ENCODE assay signal across 19 cellular contexts in genomic region chr2:10753156-10753555, GRCh38. TPM values are rescaled to one million over a fixed set of nuclear protein-coding genes. Genes with fewer than 3 reads are reported as not detected.
DNase-seq lines count a peak whose midpoint lies in the region; ATAC-seq, FAIRE-seq and TF ChIP-seq lines count a peak whose summit lies in the region.
"Had no signal": no experiment of that assay in that cellular context is flagged by ENCODE, and none has a peak within 500 bp of the region (broad histone marks: within the 10 kb centered on the region; RNA-seq: fewer than 3 reads in every experiment).

No MANE protein-coding gene starts in this region.

- no peaks in the 10 kb centered on the region for H4K20me1 ChIP-seq in K562 (replicated peaks; ENCODE audit: control insufficient read depth, insufficient read depth, low read length)
- H4K20me1 ChIP-seq: BLaER1 treated with 17β-estradiol and CSF1 and Interleukin-3, amounts not matched to agents 10 nM and 100 nM had no signal

- TF ChIP-seq POLR2A in K562 (conservative IDR thresholded peaks at IDR 0.05) (no peak), H54 (IDR thresholded peaks at IDR 0.05; ENCODE audit: low read depth, low read length) (no peak)

- 2% methylated on average over 7 of the region's 7 CpGs for WGBS in K562 (ENCODE audit: insufficient coverage, low coverage, missing lambda C conversion rate)

- TF ChIP-seq CTCF in K562 (IDR thresholded peaks at IDR 0.05 in 2 of 3, conservative IDR thresholded peaks at IDR 0.05 in 1 of 3; ENCODE audit: insufficient read depth in 2 of 3, low read depth in 1 of 3, low read length in 3 of 3): no peak

- no peaks in the 10 kb centered on the region; a peak in 1 of 5 replicates for H3K4me1 ChIP-seq in K562 (replicated peaks in 1 of 2; ENCODE audit: control insufficient read depth in 2 of 2, insufficient read depth in 2 of 2, low read length in 2 of 2)
- H3K4me1 ChIP-seq: A549 had no signal

- no peak for FAIRE-seq in K562 (lab: Jason Lieb, UNC)
- no peak for FAIRE-seq in H54 (lab: Jason Lieb, UNC)
- FAIRE-seq: A549, G401.6, GM12891, GM19239 had no signal

- no peaks in the 10 kb centered on the region for H3K79me2 ChIP-seq in K562 (ENCODE audit: control insufficient read depth, insufficient read depth, low read length)

- no peak for ATAC-seq in K562
- ATAC-seq: A549; CD8-positive, alpha-beta T cell had no signal

- in situ Hi-C loops in K562 (cut with MboI): no loop called here

- H3K27ac ChIP-seq in K562 (ENCODE audit: extremely low read depth, low read depth, low read length): no peak overlapping the region
- H3K27ac ChIP-seq: A549; BLaER1 treated with 17β-estradiol and CSF1 and Interleukin-3, amounts not matched to agents 10 nM and 100 nM; C4-2B had no signal

- H2AFZ ChIP-seq in K562 (ENCODE audit: low read depth, low read length): no peak overlapping the region

- H3K4me2 ChIP-seq in K562 (ENCODE audit: insufficient read depth, low read length): no peak overlapping the region
- H3K4me2 ChIP-seq: A549; BLaER1 treated with 17β-estradiol and CSF1 and Interleukin-3, amounts not matched to agents 10 nM and 100 nM had no signal

- DNase-seq in COLO829 (ENCODE audit: low spot score): peak; percentile 76
- no peak for DNase-seq in K562 (ENCODE audit: extremely low read depth in 1 of 4, low spot score in 3 of 4)
- DNase-seq in posterior vena cava (ENCODE audit: low spot score): peak; percentile 1
- no peak for DNase-seq in NCI-H774 (lab: John Stamatoyannopoulos, UW)
- no peak for DNase-seq in activated CD4-positive, CD25-positive, alpha-beta regulatory T cell (lab: John Stamatoyannopoulos, UW)
- no peak for DNase-seq in H54 (ENCODE audit: insufficient read length, low spot score)
- DNase-seq: AML-193; CD4-positive, alpha-beta T cell; CD8-positive, alpha-beta T cell; COR-L47; DMS 273 treated with DMSO at 0.1 percent for 48 hours; DMS79 treated with DMSO at 0.1 percent for 48 hours; GF-D8 had no signal

- no peak for TF ChIP-seq RAD21 in K562 (CRISPR knock-in tag; conservative IDR thresholded peaks at IDR 0.05 in 1 of 2, IDR thresholded peaks at IDR 0.05 in 1 of 2)

- no peak for TF ChIP-seq EP300 in K562 (IDR thresholded peaks at IDR 0.05; ENCODE audit: low read length)

- H3K4me3 ChIP-seq in K562: no peak overlapping the region
- H3K4me3 ChIP-seq: A549; BLaER1 treated with 17β-estradiol and CSF1 and Interleukin-3, amounts not matched to agents 10 nM and 100 nM had no signal

- BruUV-seq in K562 (replicated peaks; lab: Mats Ljungman, UMichigan): no TSS peak

- intact Hi-C loops in K562 (cut with micrococcal nuclease) (no loop called here), posterior vena cava (cut with DNase I) (no loop called here)

- CTCF ChIA-PET in K562 (lab: Yijun Ruan, JAX; ENCODE audit: low intra/inter-chr PET ratio): no interaction called here

- H3K9ac ChIP-seq in K562 (ENCODE audit: insufficient read depth in 1 of 2, low read depth in 2 of 2, low read length in 2 of 2): no peak overlapping the region
- H3K9ac ChIP-seq: BLaER1 treated with 17β-estradiol and CSF1 and Interleukin-3, amounts not matched to agents 10 nM and 100 nM had no signal

- H3K36me3 ChIP-seq in K562 (ENCODE audit: control insufficient read depth, insufficient read depth, low read length): no peaks in the 10 kb centered on the region
- H3K36me3 ChIP-seq: BLaER1 treated with 17β-estradiol and CSF1 and Interleukin-3, amounts not matched to agents 10 nM and 100 nM had no signal

- H3K9me1 ChIP-seq in K562 (ENCODE audit: control insufficient read depth, insufficient read depth, low read length): no peaks in the 10 kb centered on the region

- POLR2A ChIA-PET in K562 (lab: Yijun Ruan, JAX): interaction anchor here (0.7 to 0.8 kb wide), 2 partner anchors 32 to 1948 kb away, joined by 3 read pairs; partner anchors contain the start of gene ATP6V1C2

- peaks cover 33 to 61% of the 10 kb centered on the region in 2 experiments for H3K27me3 ChIP-seq in K562 (ENCODE audit: control insufficient read depth in 2 of 2, insufficient read depth in 2 of 2, low read length in 2 of 2)
- H3K27me3 ChIP-seq: BLaER1 treated with 17β-estradiol and CSF1 and Interleukin-3, amounts not matched to agents 10 nM and 100 nM had no signal

- H3K9me3 ChIP-seq in K562 (replicated peaks; ENCODE audit: control insufficient read depth, insufficient read depth, low read depth, low read length): no peaks in the 10 kb centered on the region
- H3K9me3 ChIP-seq: A549; BLaER1 treated with 17β-estradiol and CSF1 and Interleukin-3, amounts not matched to agents 10 nM and 100 nM had no signal

TF ChIP-seq in K562, 482 proteins besides CTCF, POLR2A, EP300 and RAD21:
- TF ChIP-seq TAF7 (tag; IDR thresholded peaks at IDR 0.05): no peak
- TF ChIP-seq POLR2AphosphoS2 (IDR thresholded peaks at IDR 0.05; ENCODE audit: low read length): no peak
- TF ChIP-seq SNAPC5 (CRISPR knock-in tag; IDR thresholded peaks at IDR 0.05): no peak
- no peak for TF ChIP-seq SPI1 (IDR thresholded peaks at IDR 0.05; ENCODE audit: borderline replicate concordance, low read depth, low read length)
- peak; percentile 77 for TF ChIP-seq CBX2 (IDR thresholded peaks at IDR 0.05; ENCODE audit: insufficient read depth, low read length, poor library complexity, severe bottlenecking)
- no peak for TF ChIP-seq ZNF140 (CRISPR knock-in tag; IDR thresholded peaks at IDR 0.05)

RNA-seq across cellular contexts. Expression of gene ATP6V1C2, which starts 31.7 kb away (rescaled TPM):
- total RNA-seq in K562 (2011; cell fraction: chromatin; rRNA removed; ENCODE audit: low replicate concordance): 0.16 TPM in 1 of 2 replicates, not detected in the other
- not detected in 2 replicates for total RNA-seq in K562 (2011; cell fraction: nucleolus; rRNA removed)
- not detected in 2 replicates for total RNA-seq in K562 (2011; cell fraction: nucleoplasm; rRNA removed)
- total RNA-seq in K562 (2014; rRNA removed): not detected in 2 replicates
- total RNA-seq in K562 (2014; rRNA removed; fragmentation: Illumina TruSeq; extraction: Trizol): not detected in 2 replicates
- not detected in 2 replicates for total RNA-seq in K562 (2015; rRNA removed; fragmentation: Illumina TruSeq; extraction: Trizol)
- total RNA-seq in K562 (2021): 0.09 TPM in 1 of 2 replicates, not detected in the other
- polyA plus RNA-seq in K562 (2011; rRNA removed): 0.04 and 0.10 TPM in 2 replicates
- polyA plus RNA-seq in K562 (2011; cell fraction: cytosol; rRNA removed): not detected in 2 replicates
- 0.17 and 0.27 TPM in 2 replicates for polyA plus RNA-seq in K562 (2011; cell fraction: nucleus; rRNA removed)
- 1.0 and 1.5 TPM in 2 replicates for polyA plus RNA-seq in K562 (2012)
- polyA plus RNA-seq in K562 (2014; fragmentation: Illumina TruSeq; extraction: Trizol): not detected in 2 replicates
- polyA plus RNA-seq in K562 (2014; fragmentation: Nextera tagmentation; extraction: Ambion mirVana): under 1 TPM; 0.28 to 0.31 TPM
- polyA plus RNA-seq in K562 (2014; rRNA removed): 0.01 and 0.13 TPM in 2 replicates
- polyA minus RNA-seq in K562 (2011; rRNA and poly(A)+ RNA removed): not detected in 2 replicates
- polyA minus RNA-seq in K562 (2011; cell fraction: cytosol; rRNA and poly(A)+ RNA removed): 3.1 TPM in 1 of 2 replicates, not detected in the other
- 0.40 TPM in 1 of 2 replicates, not detected in the other for polyA minus RNA-seq in K562 (2011; cell fraction: nucleus; rRNA and poly(A)+ RNA removed)
- total RNA-seq in posterior vena cava: under 1 TPM; 0.33 to 0.42 TPM
- total RNA-seq: CD4-positive, alpha-beta T cell; CD8-positive, alpha-beta T cell had no signal

RNA-seq across cellular contexts. Expression of gene PDIA6, which starts 59.4 kb away (rescaled TPM):
- 169 and 243 TPM in 2 replicates for total RNA-seq in K562 (2011; cell fraction: chromatin; rRNA removed; ENCODE audit: low replicate concordance)
- total RNA-seq in K562 (2011; cell fraction: nucleolus; rRNA removed): 249 and 253 TPM in 2 replicates
- 314 and 381 TPM in 2 replicates for total RNA-seq in K562 (2011; cell fraction: nucleoplasm; rRNA removed)
- total RNA-seq in K562 (2014; rRNA removed): 171 and 185 TPM in 2 replicates
- total RNA-seq in K562 (2014; rRNA removed; fragmentation: Illumina TruSeq; extraction: Trizol): 226 and 229 TPM in 2 replicates
- total RNA-seq in K562 (2015; rRNA removed; fragmentation: Illumina TruSeq; extraction: Trizol): 226 and 233 TPM in 2 replicates
- 196 and 198 TPM in 2 replicates for total RNA-seq in K562 (2021)
- polyA plus RNA-seq in K562 (2011; rRNA removed): 184 and 234 TPM in 2 replicates
- polyA plus RNA-seq in K562 (2011; cell fraction: cytosol; rRNA removed): 78.8 and 175 TPM in 2 replicates
- polyA plus RNA-seq in K562 (2011; cell fraction: nucleus; rRNA removed): 44.2 and 80.3 TPM in 2 replicates
- polyA plus RNA-seq in K562 (2012): 231 and 241 TPM in 2 replicates
- polyA plus RNA-seq in K562 (2014; fragmentation: Illumina TruSeq; extraction: Trizol): 218 and 268 TPM in 2 replicates
- polyA plus RNA-seq in K562 (2014; fragmentation: Nextera tagmentation; extraction: Ambion mirVana): 100 to 1,000 TPM; 166 to 257 TPM
- polyA plus RNA-seq in K562 (2014; rRNA removed): 189 and 200 TPM in 2 replicates
- polyA minus RNA-seq in K562 (2011; rRNA and poly(A)+ RNA removed): 211 and 234 TPM in 2 replicates
- 74.0 and 79.4 TPM in 2 replicates for polyA minus RNA-seq in K562 (2011; cell fraction: cytosol; rRNA and poly(A)+ RNA removed)
- polyA minus RNA-seq in K562 (2011; cell fraction: nucleus; rRNA and poly(A)+ RNA removed): 19.8 and 37.5 TPM in 2 replicates
- 100 to 1,000 TPM; 111 to 144 TPM for total RNA-seq in posterior vena cava

Comparison
In these comparisons a context has a peak if more than half of its experiments do, and no peak if none do; other contexts are left out.
1. DNase-seq: peak in COLO829 (single experiment) and posterior vena cava (single experiment); none in K562 (0 of 4), NCI-H774 (single experiment), activated CD4-positive, CD25-positive, alpha-beta regulatory T cell (0 of 4) and H54 (single experiment).